14 cellular contexts compared by ENCODE assay signal in the genomic region with DNA sequence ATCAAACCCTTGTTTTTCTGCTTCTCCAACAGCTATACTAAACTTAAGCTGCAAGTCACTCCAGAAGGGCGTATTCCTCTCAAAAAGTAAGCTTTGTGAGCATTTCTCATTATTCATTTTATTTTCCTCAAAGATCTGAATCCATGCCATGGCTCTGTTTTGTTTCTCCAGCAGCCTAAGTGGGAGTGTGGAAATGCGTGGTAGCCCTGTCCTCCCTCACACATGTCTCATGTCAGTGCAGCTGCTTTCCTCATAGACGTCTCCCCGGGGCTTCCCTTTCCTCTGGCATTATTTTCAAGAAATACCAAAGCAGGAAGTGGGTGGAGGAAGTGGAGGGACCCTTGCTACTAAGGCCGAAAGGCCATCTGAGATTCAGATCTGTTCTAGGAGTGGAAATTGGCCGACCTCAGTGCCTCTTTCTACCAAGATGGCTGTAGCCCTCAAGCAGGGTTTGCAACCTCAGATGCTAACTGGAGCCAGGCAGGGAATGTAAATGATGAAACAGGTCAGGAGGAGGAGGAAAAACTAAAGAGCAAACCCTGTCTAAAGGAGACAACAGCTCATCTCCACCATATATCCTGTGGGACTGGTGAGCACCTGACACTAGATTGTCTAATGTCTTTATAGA.
DNase-seq lines count a peak whose midpoint lies in the region; ATAC-seq and TF ChIP-seq lines count a peak whose summit lies in the region.
"Had no signal": no experiment of that assay in that cellular context is flagged by ENCODE, and none has a peak within 500 bp of the region (broad histone marks: within the 10 kb centered on the region; RNA-seq: fewer than 3 reads in every experiment).

No MANE protein-coding gene starts in this region.

- ATAC-seq in DND-41 (ENCODE audit: insufficient read depth, low read depth) (no peak), left cardiac atrium (peak; percentile 87 to 97), sciatic nerve (peak; percentile 69), GM19035 (IDR thresholded peaks at IDR 0.05; ENCODE audit: unreplicated experiment) (no peak)
- ATAC-seq: effector memory CD8-positive, alpha-beta T cell had no signal

- H3K4me2 ChIP-seq in DND-41 (ENCODE audit: insufficient read depth, low read length), result no peak overlapping the region

- H2AFZ ChIP-seq in DND-41 (ENCODE audit: low read depth, low read length), result no peak overlapping the region

- no peaks in the 10 kb centered on the region for H3K79me2 ChIP-seq in DND-41 (ENCODE audit: insufficient read depth, low read length)

- H3K4me1 ChIP-seq in DND-41 (ENCODE audit: insufficient read depth, low read length) (no peaks in the 10 kb centered on the region), tibial artery (peaks cover 0 to 13% (median 0%) of the 10 kb centered on the region in 4 donors)

- H3K4me3 ChIP-seq in DND-41 (ENCODE audit: low read depth in 1 of 2, low read length in 2 of 2), result no peak overlapping the region
- H3K4me3 ChIP-seq in tibial artery, result no peak overlapping the region
- H3K4me3 ChIP-seq: psoas muscle, thoracic aorta had no signal

- intact Hi-C loops in left cardiac atrium (cut with DNase I) (no loop called here), sciatic nerve (cut with DNase I) (no loop called here), tibial artery (cut with DNase I; ENCODE audit: low total_unique reads) (no loop called here)

- no peaks in the 10 kb centered on the region for H3K27me3 ChIP-seq in DND-41 (ENCODE audit: insufficient read depth, low read length, poor library complexity)
- no peaks in the 10 kb centered on the region for H3K27me3 ChIP-seq in tibial artery

- DNase-seq in DND-41, result peak; percentile 12
- DNase-seq in UCSD-AML1 (lab: John Stamatoyannopoulos, UW; ENCODE audit: unreplicated experiment), result peak; percentile 25
- peak; percentile 31 for DNase-seq in left cardiac atrium
- DNase-seq in sciatic nerve (ENCODE audit: low spot score), result no peak
- no peak for DNase-seq in SW 1271 (lab: John Stamatoyannopoulos, UW)
- DNase-seq in tibial artery, result no peak
- no peak for DNase-seq in NCI-H146 treated with DMSO at 0.1 percent for 48 hours (lab: John Stamatoyannopoulos, UW; ENCODE audit: unreplicated experiment)
- DNase-seq: activated CD4-positive, alpha-beta T cell treated with anti-CD3 and anti-CD28 coated beads, Interleukin-2, amount 10 ng/mL, durations not matched to agents 24 days and 14 days; activated T-cell treated with anti-CD3 and anti-CD28 coated beads for 4 hours; effector memory CD8-positive, alpha-beta T cell; NCI-H774 had no signal

- no peak overlapping the region for H3K9ac ChIP-seq in DND-41 (ENCODE audit: low read depth, low read length)

- H3K9me3 ChIP-seq in DND-41 (ENCODE audit: insufficient read depth, low read length, severe bottlenecking) (no peaks in the 10 kb centered on the region), tibial artery (no peaks in the 10 kb centered on the region)
- H3K9me3 ChIP-seq: psoas muscle, thoracic aorta had no signal

- H3K36me3 ChIP-seq in DND-41 (ENCODE audit: insufficient read depth, low read length) (peaks cover 51% of the 10 kb centered on the region), tibial artery (no peaks in the 10 kb centered on the region)
- H3K36me3 ChIP-seq: thoracic aorta had no signal

- no peaks in the 10 kb centered on the region for H4K20me1 ChIP-seq in DND-41 (ENCODE audit: insufficient read depth, low read length)

- no peak overlapping the region for H3K27ac ChIP-seq in DND-41 (ENCODE audit: low read length)
- H3K27ac ChIP-seq in tibial artery, result no peak overlapping the region
- H3K27ac ChIP-seq: psoas muscle, thoracic aorta had no signal

- TF ChIP-seq CTCF in DND-41 (IDR thresholded peaks at IDR 0.05; ENCODE audit: borderline replicate concordance, extremely low read depth, low read length, poor library complexity, severe bottlenecking) (no peak), tibial artery (IDR thresholded peaks at IDR 0.05) (no peak)

Comparison
In these comparisons a context has a peak if more than half of its experiments do, and no peak if none do; other contexts are left out.
1. ATAC-seq: peak in left cardiac atrium (2 of 2) and sciatic nerve (single experiment); none in DND-41 (single experiment) and GM19035 (single experiment).
2. DNase-seq: peak in DND-41 (single experiment), UCSD-AML1 (single experiment) and left cardiac atrium (single experiment); none in sciatic nerve (single experiment), SW 1271 (0 of 2), tibial artery (0 of 2) and NCI-H146 treated with DMSO at 0.1 percent for 48 hours (single experiment).